Comparison of ENCODE assay signal across 1 cellular context in the genomic region with DNA sequence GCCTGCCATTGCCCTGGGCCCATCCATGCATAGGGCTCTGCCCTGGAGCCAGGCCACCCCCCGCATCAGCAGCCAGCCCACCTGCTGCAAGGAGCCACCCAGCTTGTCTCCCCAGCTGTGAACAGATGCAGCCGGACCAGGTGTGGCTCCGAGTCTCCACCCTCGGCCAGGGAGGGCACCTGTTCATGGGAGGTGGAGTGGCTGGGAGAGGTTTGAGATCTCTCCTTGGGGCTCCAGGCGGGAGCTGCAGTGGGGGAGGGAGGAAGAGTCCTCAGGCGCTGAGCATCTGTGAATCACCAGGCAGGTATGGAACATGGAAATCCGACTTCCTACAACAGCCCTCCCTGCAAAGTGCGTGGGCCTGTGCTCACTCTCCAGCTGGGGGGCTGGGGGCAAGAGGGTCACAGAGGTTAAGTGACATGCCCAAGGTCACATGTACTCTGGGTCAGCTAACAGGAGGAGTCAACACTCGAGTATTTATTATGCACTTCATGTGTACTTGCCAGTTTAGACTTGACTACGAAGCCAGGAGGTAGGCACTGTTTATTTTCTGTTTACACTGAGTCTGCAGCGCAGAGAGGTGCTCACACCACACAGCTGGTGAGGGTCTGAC.
TF ChIP-seq lines count a peak whose summit lies in the region.

No MANE protein-coding gene starts in this region.

TF ChIP-seq in H1, 55 proteins besides CTCF, POLR2A, EP300 and RAD21:
- TF ChIP-seq TEAD4 (IDR thresholded peaks at IDR 0.05; ENCODE audit: low read depth, low read length) (no peak), CHD2 (IDR thresholded peaks at IDR 0.05; ENCODE audit: low read length) (no peak), CREB1 (IDR thresholded peaks at IDR 0.05) (no peak), RXRA (IDR thresholded peaks at IDR 0.05; ENCODE audit: insufficient read depth, low read depth, low read length) (no peak), KDM5A (IDR thresholded peaks at IDR 0.05; ENCODE audit: low read length) (no peak), CEBPB (IDR thresholded peaks at IDR 0.05; ENCODE audit: low read depth, low read length) (no peak), POU5F1 (IDR thresholded peaks at IDR 0.05; ENCODE audit: low read depth, low read length) (no peak), FOSL1 (IDR thresholded peaks at IDR 0.05; ENCODE audit: insufficient read depth, low read depth, low read length) (no peak), SUZ12 (IDR thresholded peaks at IDR 0.05; ENCODE audit: low read length) (no peak), GTF2F1 (IDR thresholded peaks at IDR 0.05; ENCODE audit: borderline replicate concordance, low read depth, low read length) (no peak), SIRT6 (IDR thresholded peaks at IDR 0.05; ENCODE audit: low read length) (no peak)
- TF ChIP-seq, protein P1, sequence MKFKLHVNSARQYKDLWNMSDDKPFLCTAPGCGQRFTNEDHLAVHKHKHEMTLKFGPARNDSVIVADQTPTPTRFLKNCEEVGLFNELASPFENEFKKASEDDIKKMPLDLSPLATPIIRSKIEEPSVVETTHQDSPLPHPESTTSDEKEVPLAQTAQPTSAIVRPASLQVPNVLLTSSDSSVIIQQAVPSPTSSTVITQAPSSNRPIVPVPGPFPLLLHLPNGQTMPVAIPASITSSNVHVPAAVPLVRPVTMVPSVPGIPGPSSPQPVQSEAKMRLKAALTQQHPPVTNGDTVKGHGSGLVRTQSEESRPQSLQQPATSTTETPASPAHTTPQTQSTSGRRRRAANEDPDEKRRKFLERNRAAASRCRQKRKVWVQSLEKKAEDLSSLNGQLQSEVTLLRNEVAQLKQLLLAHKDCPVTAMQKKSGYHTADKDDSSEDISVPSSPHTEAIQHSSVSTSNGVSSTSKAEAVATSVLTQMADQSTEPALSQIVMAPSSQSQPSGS (IDR thresholded peaks at IDR 0.05; ENCODE audit: low read length) = no peak
- TF ChIP-seq, protein P2, sequence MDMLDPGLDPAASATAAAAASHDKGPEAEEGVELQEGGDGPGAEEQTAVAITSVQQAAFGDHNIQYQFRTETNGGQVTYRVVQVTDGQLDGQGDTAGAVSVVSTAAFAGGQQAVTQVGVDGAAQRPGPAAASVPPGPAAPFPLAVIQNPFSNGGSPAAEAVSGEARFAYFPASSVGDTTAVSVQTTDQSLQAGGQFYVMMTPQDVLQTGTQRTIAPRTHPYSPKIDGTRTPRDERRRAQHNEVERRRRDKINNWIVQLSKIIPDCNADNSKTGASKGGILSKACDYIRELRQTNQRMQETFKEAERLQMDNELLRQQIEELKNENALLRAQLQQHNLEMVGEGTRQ (IDR thresholded peaks at IDR 0.05; ENCODE audit: low read length) = no peak
